Comparison of ENCODE assay signal across 8 cellular contexts in the genomic region with DNA sequence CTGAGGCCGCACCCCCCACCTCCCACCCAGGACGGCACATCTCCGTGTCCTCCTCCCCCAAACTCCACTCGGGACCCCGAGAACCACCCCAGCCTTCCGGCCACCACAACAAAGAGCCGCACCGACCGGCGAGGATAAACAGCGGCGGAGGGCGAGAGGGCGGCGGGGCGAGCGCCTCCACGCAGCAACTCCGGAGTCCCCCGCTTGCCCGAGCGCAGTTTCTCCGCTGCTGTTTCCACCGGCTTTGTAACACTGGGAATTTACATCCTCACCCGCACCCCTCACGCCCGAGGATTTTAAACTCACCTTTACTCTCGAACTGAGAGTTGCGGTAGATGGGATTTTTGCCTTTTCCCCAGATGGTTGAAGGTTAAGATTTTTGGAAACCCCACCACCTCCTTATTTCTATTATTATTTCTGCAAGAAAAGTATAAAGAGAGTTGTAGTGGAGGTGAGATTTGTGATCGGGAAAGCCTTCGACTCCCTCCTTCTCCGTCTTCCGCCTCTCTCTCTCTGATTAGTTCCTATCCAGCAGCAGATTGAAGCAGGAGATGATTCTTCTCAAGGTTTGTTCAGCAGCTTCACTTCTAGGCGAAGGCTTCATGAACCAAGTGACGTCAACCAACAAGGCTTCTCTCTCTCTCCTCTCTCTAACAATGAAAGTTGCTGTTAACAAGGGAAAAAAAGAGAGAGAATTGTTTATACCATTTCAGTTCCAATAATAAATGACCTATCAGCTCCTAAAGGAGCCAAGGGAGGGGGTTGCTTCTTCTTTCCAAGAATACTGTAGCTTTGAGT. TPM values are rescaled to one million over a fixed set of nuclear protein-coding genes. Genes with fewer than 3 reads are reported as not detected.
DNase-seq lines count a peak whose midpoint lies in the region; TF ChIP-seq lines count a peak whose summit lies in the region.

BAZ2B (minus strand) TSS at position 613 of the 798 bp plus-strand sequence. CDS start 137,829 bp downstream, outside the sequence.

- H2BK12ac ChIP-seq in H9 (ENCODE audit: insufficient read length, low read depth, low read length): no peak within 1 kb of the TSS

- WGBS in H9 (ENCODE audit: extremely low coverage, insufficient read length, low lambda C conversion rate): no CpG with 5 or more reads among the region's 35 CpGs

- H4K91ac ChIP-seq in H9 (ENCODE audit: insufficient read length, low read depth, low read length): peak within 1 kb of the TSS; percentile 80

- no peak within 1 kb of the TSS for H2AK5ac ChIP-seq in H9 (ENCODE audit: insufficient read length, low read length)

- peak within 1 kb of the TSS; percentile 79 to 96 for H3K4me3 Mint-ChIP-seq in H9

- H4K5ac ChIP-seq in H9 (ENCODE audit: insufficient read length, low read depth, low read length): peak within 1 kb of the TSS; percentile 45

- peaks cover 43 to 49% of the 10 kb centered on the region in 2 experiments for H3K4me1 Mint-ChIP-seq in H9

- H3K14ac ChIP-seq in H9 (ENCODE audit: insufficient read depth, low read length): peak within 1 kb of the TSS; percentile 96

- no peak within 1 kb of the TSS for H3K23ac ChIP-seq in H9 (ENCODE audit: insufficient read length, low read depth, low read length)

- H3K36me3 Mint-ChIP-seq in H9 (ENCODE audit: insufficient read depth in 1 of 3, low read depth in 3 of 3): peaks cover 0 to 5% (median 0%) of the 10 kb centered on the region in 3 experiments; a peak in 2 of 7 replicates

- peak within 1 kb of the TSS; percentile 70 for H2BK5ac ChIP-seq in H9 (ENCODE audit: insufficient read length, low read length)

- peaks cover 0 to 2% of the 10 kb centered on the region in 2 experiments; a peak in 1 of 5 replicates for H3K9me3 Mint-ChIP-seq in H9

- no peaks in the 10 kb centered on the region for H3K79me1 ChIP-seq in H9 (ENCODE audit: insufficient read depth, low read depth, low read length, poor library complexity, severe bottlenecking)

- no peak within 1 kb of the TSS for H2BK20ac ChIP-seq in H9 (ENCODE audit: low read depth, low read length, poor library complexity, severe bottlenecking)

- DNase-seq in NCI-H345 (lab: John Stamatoyannopoulos, UW): peak; percentile 44
- DNase-seq in NCI-H345 treated with DMSO at 0.1 percent for 48 hours (lab: John Stamatoyannopoulos, UW; ENCODE audit: unreplicated experiment): no peak
- peak; percentile 46 for DNase-seq in H9
- peak; percentile 87 for DNase-seq in M059J (ENCODE audit: low read depth)
- peak; percentile 57 for DNase-seq in SKM-1 treated with dmso at 0.1 percent for 144 hours (lab: John Stamatoyannopoulos, UW; ENCODE audit: unreplicated experiment)
- peak in 49 of 61 donors; percentile 18 to 84 (median 62) for DNase-seq in caudate nucleus (lab: John Stamatoyannopoulos, UW)
- DNase-seq in retina: peak; percentile 88

- no peak for TF ChIP-seq CTCF in H9 (conservative IDR thresholded peaks at IDR 0.05)

- peaks cover 3% of the 10 kb centered on the region for H3K23me2 ChIP-seq in H9 (ENCODE audit: insufficient read length, low read depth, low read length, poor library complexity, severe bottlenecking)

- peaks cover 11% of the 10 kb centered on the region; the same call in 1 of the 2 replicates for H3K79me2 ChIP-seq in H9 (ENCODE audit: insufficient read depth, low read length)

- peak within 1 kb of the TSS; percentile 96 for H3K18ac ChIP-seq in H9 (ENCODE audit: insufficient read length, low read depth, low read length)

- peak within 1 kb of the TSS; percentile 100 for H3K27ac ChIP-seq in H9 (ENCODE audit: insufficient read length, low read depth, low read length)
- H3K27ac ChIP-seq in caudate nucleus (ENCODE audit: low read depth, low read length): peak within 1 kb of the TSS; percentile 99

- H4K8ac ChIP-seq in H9 (replicated peaks; ENCODE audit: insufficient read length, low read depth, low read length): no peak within 1 kb of the TSS

- H3K4ac ChIP-seq in H9 (ENCODE audit: low read depth, low read length): peak within 1 kb of the TSS; percentile 73; the same call in 1 of the 2 replicates

- H3K27me3 ChIP-seq in H9 (ENCODE audit: insufficient read depth, low read length): no peaks in the 10 kb centered on the region

- H3K4me1 ChIP-seq in H9 (ENCODE audit: insufficient read depth, low read length): peaks cover 3% of the 10 kb centered on the region; the same call in 1 of the 2 replicates

- H2BK15ac ChIP-seq in H9 (ENCODE audit: low read depth, low read length): no peak within 1 kb of the TSS

- H3T11ph ChIP-seq in H9 (ENCODE audit: low read length): peak within 1 kb of the TSS; percentile 79

- peak within 1 kb of the TSS; percentile 35 for H3K56ac ChIP-seq in H9 (ENCODE audit: insufficient read length, low read depth, low read length)

- H3K27me3 Mint-ChIP-seq in H9 (ENCODE audit: low read depth): no peaks in the 10 kb centered on the region

- peak within 1 kb of the TSS; percentile 96 to 100 (median 99) for H3K27ac Mint-ChIP-seq in H9

- no peak within 1 kb of the TSS for H2AFZ ChIP-seq in H9 (ENCODE audit: low read length)

- H4K20me1 ChIP-seq in H9 (ENCODE audit: control insufficient read depth, insufficient read depth, insufficient read length): no peaks in the 10 kb centered on the region

- H3K4me2 ChIP-seq in H9 (ENCODE audit: insufficient read depth, insufficient read length, low read length): peak within 1 kb of the TSS; percentile 91

- H2BK120ac ChIP-seq in H9 (ENCODE audit: low read depth, low read length, poor library complexity, severe bottlenecking): peak within 1 kb of the TSS; percentile 80

- peak within 1 kb of the TSS; percentile 95 for H3K9ac ChIP-seq in H9 (ENCODE audit: extremely low read depth, insufficient read length, low read length)

- H3K9me3 ChIP-seq in H9 (ENCODE audit: control insufficient read depth, low read depth, low read length) (no peaks in the 10 kb centered on the region), iPS-18c (ENCODE audit: control insufficient read depth, insufficient read depth, low read length) (no peaks in the 10 kb centered on the region)

- peak within 1 kb of the TSS; percentile 89 for H3K4me3 ChIP-seq in iPS-18c (ENCODE audit: insufficient read depth, low read depth, low read length)

RNA-seq across cellular contexts. Expression of gene BAZ2B, which starts in this region (rescaled TPM):
- total RNA-seq in H9 (2021): 54.9 and 55.6 TPM in 2 replicates
- 20.9 and 24.0 TPM in 2 replicates for total RNA-seq in M059J (2014; rRNA removed; shearing (Covaris generic))
